In the genomic region with DNA sequence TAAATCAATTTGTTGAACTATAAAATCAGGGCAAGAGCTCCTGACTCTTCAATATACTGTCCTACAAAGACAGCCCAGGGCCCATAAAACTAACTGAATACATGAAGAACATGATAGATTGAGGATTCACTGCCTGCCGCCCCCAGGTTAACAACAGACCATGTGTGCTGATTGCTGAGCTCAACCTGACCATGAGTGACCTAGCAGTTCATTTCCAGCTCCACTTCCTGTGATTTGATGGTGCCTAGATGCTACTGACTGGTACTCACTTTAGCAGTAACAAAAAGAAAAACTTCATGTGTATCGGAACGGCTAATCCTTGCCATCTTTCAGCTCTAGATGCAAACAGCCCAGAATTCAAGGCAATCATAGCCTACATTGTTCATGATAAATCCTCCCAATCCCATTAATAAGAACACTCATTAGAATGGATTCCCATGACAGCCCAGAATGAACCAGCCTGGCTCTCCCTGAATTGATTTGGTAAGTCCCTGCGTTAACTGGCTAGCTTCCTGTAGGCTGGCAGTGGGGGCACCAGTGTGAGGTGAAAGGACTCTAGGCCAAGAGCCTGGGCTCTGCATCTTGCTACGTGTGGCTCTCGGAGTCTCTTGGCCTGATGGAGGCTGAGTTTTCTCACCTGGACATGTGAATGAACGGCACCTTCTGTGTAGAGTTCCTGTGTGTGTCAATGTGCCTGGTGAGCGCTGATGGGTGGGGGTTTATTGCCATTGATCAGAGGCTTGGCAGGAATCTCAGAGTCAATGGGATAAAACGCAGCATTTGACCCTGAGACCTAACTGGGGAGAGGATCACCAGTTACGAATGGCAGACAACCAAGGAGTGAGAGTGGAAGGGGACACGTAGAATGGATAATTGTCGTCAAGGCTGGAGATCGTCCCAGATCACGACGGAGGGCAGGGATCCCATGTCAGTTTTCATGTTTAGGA, we compare ENCODE assay signal across 25 cellular contexts. TPM values are rescaled to one million over a fixed set of nuclear protein-coding genes. Genes with fewer than 3 reads are reported as not detected.
A peak's percentile ranks its signal among the peaks of the same experiment; 100 is the strongest.
DNase-seq lines count a peak whose midpoint lies in the region; ATAC-seq and TF ChIP-seq lines count a peak whose summit lies in the region.
"Had no signal": no experiment of that assay in that cellular context is flagged by ENCODE, and none has a peak within 500 bp of the region (broad histone marks: within the 10 kb centered on the region; RNA-seq: fewer than 3 reads in every experiment).

No MANE protein-coding gene starts in this region.

- no peaks in the 10 kb centered on the region for H3K36me3 ChIP-seq in RWPE2 (ENCODE audit: low read depth)
- H3K36me3 ChIP-seq: gastrocnemius medialis, HAP-1, neutrophil, tibial artery had no signal

- no peak overlapping the region for H3K27ac ChIP-seq in RWPE2 (ENCODE audit: poor library complexity, severe bottlenecking)
- H3K27ac ChIP-seq: gastrocnemius medialis, neutrophil, SK-N-MC, tibial artery had no signal

- peak overlapping the region; percentile 28 for H3K27ac Mint-ChIP-seq in activated naive CD4-positive, alpha-beta T cell treated with anti-CD3 and anti-CD28 coated beads for 36 hours
- no peak overlapping the region for H3K27ac Mint-ChIP-seq in activated CD8-positive, alpha-beta memory T cell treated with anti-CD3 and anti-CD28 coated beads, Interleukin-2, amount 10 ng/mL, durations not matched to agents 7 days and 5 days
- H3K27ac Mint-ChIP-seq: activated naive CD4-positive, alpha-beta T cell treated with anti-CD3 and anti-CD28 coated beads, Interleukin-2, amount 50 U/mL, for 24 hours; progenitor cell of endocrine pancreas had no signal

- no peaks in the 10 kb centered on the region for H3K4me1 ChIP-seq in RWPE2 (ENCODE audit: insufficient read depth, poor library complexity, severe bottlenecking)
- H3K4me1 ChIP-seq: gastrocnemius medialis, HAP-1, tibial artery had no signal

- H3K36me3 Mint-ChIP-seq in activated naive CD4-positive, alpha-beta T cell treated with anti-CD3 and anti-CD28 coated beads for 36 hours (ENCODE audit: low read depth), result no peaks in the 10 kb centered on the region
- H3K36me3 Mint-ChIP-seq in activated CD8-positive, alpha-beta memory T cell treated with anti-CD3 and anti-CD28 coated beads, Interleukin-2, amount 10 ng/mL, durations not matched to agents 7 days and 5 days, result peaks cover 1% of the 10 kb centered on the region

- H3K9me3 Mint-ChIP-seq in activated naive CD4-positive, alpha-beta T cell treated with anti-CD3 and anti-CD28 coated beads for 36 hours, result peaks cover 6% of the 10 kb centered on the region
- peaks cover 6% of the 10 kb centered on the region for H3K9me3 Mint-ChIP-seq in activated CD8-positive, alpha-beta memory T cell treated with anti-CD3 and anti-CD28 coated beads, Interleukin-2, amount 10 ng/mL, durations not matched to agents 7 days and 5 days (ENCODE audit: low read depth)
- H3K9me3 Mint-ChIP-seq: activated naive CD4-positive, alpha-beta T cell treated with anti-CD3 and anti-CD28 coated beads, Interleukin-2, amount 50 U/mL, for 24 hours had no signal

- no peak for DNase-seq in activated naive CD4-positive, alpha-beta T cell treated with anti-CD3 and anti-CD28 coated beads for 36 hours
- no peak for DNase-seq in activated naive CD4-positive, alpha-beta T cell treated with anti-CD3 and anti-CD28 coated beads, Interleukin-2, amount 50 U/mL, for 16 hours
- DNase-seq in RWPE2 (ENCODE audit: low spot score) (peak; percentile 39), left lobe of liver (ENCODE audit: low spot score) (no peak), posterior vena cava (ENCODE audit: low spot score) (peak; percentile 10), superior temporal gyrus (ENCODE audit: extremely low spot score) (no peak), iPS-NIHi7 (ENCODE audit: extremely low spot score) (no peak)
- DNase-seq in activated CD8-positive, alpha-beta memory T cell treated with anti-CD3 and anti-CD28 coated beads, Interleukin-2, amount 10 ng/mL, durations not matched to agents 7 days and 5 days, result no peak
- DNase-seq: activated T-cell treated with anti-CD3 and anti-CD28 coated beads, Interleukin-2, amount 50 U/mL, for 48 hours; anterior cingulate cortex; COR-L47; gastrocnemius medialis; mammary epithelial cell; MM.1S; NCI-H1105 treated with DMSO at 0.1 percent for 48 hours; NCI-H187 treated with DMSO at 0.1 percent for 48 hours; NCI-H510A treated with DMSO at 0.1 percent for 48 hours; stimulated activated CD4-positive, alpha-beta T cell treated with anti-CD3 and anti-CD28 coated beads, Interleukin-4, amount 100 ng/mL, for 1 hour; tibial artery had no signal

- peaks cover 9% of the 10 kb centered on the region for H3K9me3 ChIP-seq in RWPE2 (ENCODE audit: severe bottlenecking)
- H3K9me3 ChIP-seq: HAP-1, neutrophil had no signal

- no peak overlapping the region for H3K4me3 Mint-ChIP-seq in activated naive CD4-positive, alpha-beta T cell treated with anti-CD3 and anti-CD28 coated beads for 36 hours
- no peak overlapping the region for H3K4me3 Mint-ChIP-seq in activated CD8-positive, alpha-beta memory T cell treated with anti-CD3 and anti-CD28 coated beads, Interleukin-2, amount 10 ng/mL, durations not matched to agents 7 days and 5 days
- H3K4me3 Mint-ChIP-seq: activated naive CD4-positive, alpha-beta T cell treated with anti-CD3 and anti-CD28 coated beads, Interleukin-2, amount 50 U/mL, for 24 hours had no signal

- no peaks in the 10 kb centered on the region for H3K27me3 ChIP-seq in RWPE2 (ENCODE audit: insufficient read depth, poor library complexity, severe bottlenecking)
- H3K27me3 ChIP-seq: gastrocnemius medialis, neutrophil had no signal

- intact Hi-C loops in activated naive CD4-positive, alpha-beta T cell treated with anti-CD3 and anti-CD28 coated beads for 36 hours (cut with micrococcal nuclease), result no loop called here
- intact Hi-C loops in posterior vena cava (cut with DNase I), result no loop called here

- peaks cover 21% of the 10 kb centered on the region for H3K4me1 Mint-ChIP-seq in activated naive CD4-positive, alpha-beta T cell treated with anti-CD3 and anti-CD28 coated beads for 36 hours (ENCODE audit: low read depth)
- H3K4me1 Mint-ChIP-seq in activated CD8-positive, alpha-beta memory T cell treated with anti-CD3 and anti-CD28 coated beads, Interleukin-2, amount 10 ng/mL, durations not matched to agents 7 days and 5 days, result peaks cover 43% of the 10 kb centered on the region

- CTCF ChIA-PET in activated naive CD4-positive, alpha-beta T cell treated with anti-CD3 and anti-CD28 coated beads for 36 hours (lab: Charles Lee), result interaction anchor here (0.9 kb wide), 1 partner anchor 105 kb away, joined by 3 read pairs; no protein-coding TSS in a partner anchor
- CTCF ChIA-PET in activated CD8-positive, alpha-beta memory T cell treated with anti-CD3 and anti-CD28 coated beads, Interleukin-2, amount 10 ng/mL, durations not matched to agents 7 days and 5 days (lab: Charles Lee), result interaction anchor here (1.1 to 2.0 kb wide), 4 partner anchors 8 to 171 kb away, joined by 3 to 5 read pairs (median 4); no protein-coding TSS in a partner anchor

- ATAC-seq in RWPE2 (ENCODE audit: low read depth), result no peak; the same call in 2 of the 3 replicates
- ATAC-seq in left lobe of liver, result peak; percentile 79
- ATAC-seq in activated CD8-positive, alpha-beta memory T cell treated with anti-CD3 and anti-CD28 coated beads, Interleukin-2, amount 10 ng/mL, durations not matched to agents 7 days and 5 days, result no peak
- ATAC-seq: activated CD4-positive, CD25-positive, alpha-beta regulatory T cell treated with anti-CD3 and anti-CD28 coated beads, Interleukin-2, amount 50 U/mL, for 24 hours; gastrocnemius medialis had no signal

- H3K4me3 ChIP-seq in RWPE2 (ENCODE audit: severe bottlenecking), result no peak overlapping the region
- H3K4me3 ChIP-seq: gastrocnemius medialis, HAP-1, SK-N-MC, tibial artery had no signal

- no peak for TF ChIP-seq CTCF in RWPE2 (IDR thresholded peaks at IDR 0.05; ENCODE audit: poor library complexity, severe bottlenecking)

- no peaks in the 10 kb centered on the region for H3K27me3 Mint-ChIP-seq in activated naive CD4-positive, alpha-beta T cell treated with anti-CD3 and anti-CD28 coated beads for 36 hours (ENCODE audit: low read depth)
- H3K27me3 Mint-ChIP-seq in activated CD8-positive, alpha-beta memory T cell treated with anti-CD3 and anti-CD28 coated beads, Interleukin-2, amount 10 ng/mL, durations not matched to agents 7 days and 5 days, result no peaks in the 10 kb centered on the region
- H3K27me3 Mint-ChIP-seq: activated naive CD4-positive, alpha-beta T cell treated with anti-CD3 and anti-CD28 coated beads, Interleukin-2, amount 50 U/mL, for 24 hours had no signal

RNA-seq across cellular contexts. Expression of a gene that starts 9.3 kb away (rescaled TPM):
- 100 to 1,000 TPM; 115 to 121 TPM for total RNA-seq in activated naive CD4-positive, alpha-beta T cell treated with anti-CD3 and anti-CD28 coated beads for 36 hours
- total RNA-seq in left lobe of liver, result 91.9 TPM
- 10 to 100 TPM; 49.6 to 97.8 TPM for total RNA-seq in posterior vena cava
- 100 to 1,000 TPM; 163 to 206 TPM for total RNA-seq in activated CD8-positive, alpha-beta memory T cell treated with anti-CD3 and anti-CD28 coated beads, Interleukin-2, amount 10 ng/mL, durations not matched to agents 7 days and 5 days

Comparison
In these comparisons a context has a peak if more than half of its experiments do, and no peak if none do; other contexts are left out.
1. DNase-seq: peak in RWPE2 (single experiment) and posterior vena cava (single experiment); none in activated naive CD4-positive, alpha-beta T cell treated with anti-CD3 and anti-CD28 coated beads for 36 hours (single experiment), activated naive CD4-positive, alpha-beta T cell treated with anti-CD3 and anti-CD28 coated beads, Interleukin-2, amount 50 U/mL, for 16 hours (single experiment), left lobe of liver (single experiment), activated CD8-positive, alpha-beta memory T cell treated with anti-CD3 and anti-CD28 coated beads, Interleukin-2, amount 10 ng/mL, durations not matched to agents 7 days and 5 days (single experiment), superior temporal gyrus (single experiment) and iPS-NIHi7 (single experiment).